In the genomic region with DNA sequence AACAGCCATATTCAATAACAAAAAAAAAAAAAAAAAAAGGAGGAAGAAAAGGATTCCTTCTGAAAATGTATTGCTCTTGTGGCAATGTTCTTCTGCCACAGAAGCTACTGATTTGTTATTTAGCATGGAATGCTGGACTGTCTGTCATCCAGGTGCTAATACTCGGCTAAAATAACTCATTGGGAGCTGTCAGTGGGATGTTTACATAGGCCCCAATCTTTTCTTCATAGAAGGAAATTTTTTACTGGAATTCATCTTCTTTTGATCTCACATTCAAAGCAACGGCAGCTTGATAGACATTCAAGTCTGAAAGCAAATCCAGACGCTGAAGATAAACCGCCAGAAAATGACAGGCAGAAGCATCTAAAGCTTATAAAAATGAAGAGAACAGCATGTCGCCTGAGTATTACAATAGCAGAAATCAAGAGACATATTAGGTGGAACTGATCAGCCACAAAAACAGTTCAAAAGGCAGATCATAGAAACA, we compare ENCODE assay signal across 9 cellular contexts.
DNase-seq lines count a peak whose midpoint lies in the region; ATAC-seq, FAIRE-seq and TF ChIP-seq lines count a peak whose summit lies in the region.
"Had no signal": no experiment of that assay in that cellular context is flagged by ENCODE, and none has a peak within 500 bp of the region (broad histone marks: within the 10 kb centered on the region; RNA-seq: fewer than 3 reads in every experiment).

No MANE protein-coding gene starts in this region.

- H4K20me1 ChIP-seq in GM23338 (replicated peaks; ENCODE audit: insufficient read depth), result no peaks in the 10 kb centered on the region
- no peaks in the 10 kb centered on the region for H4K20me1 ChIP-seq in fibroblast of lung (ENCODE audit: control insufficient read depth, extremely low read depth, insufficient read depth, low read length)

- H3K4me2 ChIP-seq in GM23338, result peak overlapping the region; percentile 68
- peak overlapping the region; percentile 89 for H3K4me2 ChIP-seq in fibroblast of lung (ENCODE audit: extremely low read depth, insufficient read depth, low read length)
- H3K4me2 ChIP-seq: PC-9 had no signal

- no peaks in the 10 kb centered on the region for H3K36me3 ChIP-seq in GM23338 (ENCODE audit: insufficient read depth)
- no peaks in the 10 kb centered on the region for H3K36me3 ChIP-seq in fibroblast of lung (ENCODE audit: control insufficient read depth, insufficient read depth, low read length)
- no peaks in the 10 kb centered on the region for H3K36me3 ChIP-seq in small intestine (ENCODE audit: control insufficient read depth in 2 of 2, insufficient read depth in 2 of 2, low read length in 2 of 2)

- WGBS in small intestine, 3 donors, result 20 to 41% (median 31%) methylated on average over 5 of the region's 5 CpGs

- peaks cover 96% of the 10 kb centered on the region for H3K4me1 ChIP-seq in GM23338 (ENCODE audit: insufficient read depth)
- peaks cover 10% of the 10 kb centered on the region for H3K4me1 ChIP-seq in fibroblast of lung (ENCODE audit: control insufficient read depth, extremely low read depth, insufficient read depth, low read length)
- H3K4me1 ChIP-seq in small intestine (ENCODE audit: control insufficient read depth in 2 of 2, insufficient read depth in 1 of 2, low read depth in 1 of 2, low read length in 1 of 2), result peaks cover 19 to 36% of the 10 kb centered on the region in 2 donors

- no peak for DNase-seq in GM23338 (ENCODE audit: low spot score)
- DNase-seq in fibroblast of lung (ENCODE audit: low read depth in 2 of 2), result no peak
- DNase-seq in small intestine, result no peak
- DNase-seq in NCI-H69 (lab: John Stamatoyannopoulos, UW), result no peak
- no peak for DNase-seq in NCI-H2029 (lab: John Stamatoyannopoulos, UW)
- DNase-seq: PC-9 had no signal

- H3K9me2 ChIP-seq in GM23338 (ENCODE audit: insufficient read depth), result no peaks in the 10 kb centered on the region

- FAIRE-seq in small intestine (lab: Jason Lieb, UNC), result no peak

- no peaks in the 10 kb centered on the region for H3K9me3 Mint-ChIP-seq in GM23338

- H3K27me3 Mint-ChIP-seq in GM23338 (ENCODE audit: insufficient read depth, low read depth, poor library complexity), result peaks cover 4% of the 10 kb centered on the region

- no peak for TF ChIP-seq CTCF in GM23338 (conservative IDR thresholded peaks at IDR 0.05; ENCODE audit: low read depth in 2 of 2)
- TF ChIP-seq CTCF in VCaP (conservative IDR thresholded peaks at IDR 0.05), result no peak
- no peak for TF ChIP-seq CTCF in fibroblast of lung (conservative IDR thresholded peaks at IDR 0.05 in 1 of 2, IDR thresholded peaks at IDR 0.05 in 1 of 2; ENCODE audit: low read depth in 1 of 2, low read length in 2 of 2)

- H3K79me2 ChIP-seq in GM23338 (replicated peaks; ENCODE audit: insufficient read depth), result no peaks in the 10 kb centered on the region
- H3K79me2 ChIP-seq in fibroblast of lung (ENCODE audit: control insufficient read depth, insufficient read depth, low read length), result peaks cover 35% of the 10 kb centered on the region
- H3K79me2 ChIP-seq: parathyroid adenoma had no signal

- H3K36me3 Mint-ChIP-seq in GM23338 (ENCODE audit: low read depth), result no peaks in the 10 kb centered on the region

- H3K27ac ChIP-seq in GM23338 (ENCODE audit: low read depth) (no peak overlapping the region), VCaP (peak overlapping the region; percentile 95), fibroblast of lung (ENCODE audit: insufficient read depth, low read length) (peak overlapping the region; percentile 87), small intestine (ENCODE audit: low read depth in 1 of 2, low read length in 1 of 2) (peak overlapping the region; percentile 43 to 97)
- H3K27ac ChIP-seq: PC-9 had no signal

- H3K27me3 ChIP-seq in GM23338 (ENCODE audit: insufficient read depth), result no peaks in the 10 kb centered on the region
- no peaks in the 10 kb centered on the region for H3K27me3 ChIP-seq in fibroblast of lung (ENCODE audit: control insufficient read depth, insufficient read depth, low read length)
- no peaks in the 10 kb centered on the region for H3K27me3 ChIP-seq in small intestine (ENCODE audit: control insufficient read depth in 2 of 2, insufficient read depth in 2 of 2, low read length in 2 of 2)

- peaks cover 88% of the 10 kb centered on the region for H3K4me1 Mint-ChIP-seq in GM23338

- no peak overlapping the region for H3K9ac ChIP-seq in fibroblast of lung (ENCODE audit: insufficient read depth, low read length)
- H3K9ac ChIP-seq: parathyroid adenoma had no signal

- peaks cover 4% of the 10 kb centered on the region; the same call in 1 of the 2 replicates for H3F3A ChIP-seq in GM23338 (replicated peaks; ENCODE audit: low read depth)

- ATAC-seq in GM23338 (no peak), GM18520 (IDR thresholded peaks at IDR 0.05; ENCODE audit: unreplicated experiment) (no peak)

- no peak overlapping the region for H3K27ac Mint-ChIP-seq in GM23338

- H3K4me3 ChIP-seq in GM23338 (no peak overlapping the region), fibroblast of lung (replicated peaks in 1 of 4; ENCODE audit: control extremely low read depth in 1 of 4, insufficient read depth in 1 of 4, low read depth in 3 of 4, low read length in 4 of 4) (peak overlapping the region in 1 of 4 experiments; percentile 61), small intestine (ENCODE audit: low read depth in 1 of 2, low read length in 2 of 2) (no peak overlapping the region)
- H3K4me3 ChIP-seq: PC-9 had no signal

- no peak overlapping the region for H2AFZ ChIP-seq in GM23338
- no peak overlapping the region for H2AFZ ChIP-seq in fibroblast of lung (ENCODE audit: low read length)
- H2AFZ ChIP-seq: PC-9 had no signal

- peak overlapping the region; percentile 35; the same call in 2 of the 3 replicates for H3K4me3 Mint-ChIP-seq in GM23338

- no peaks in the 10 kb centered on the region for H3K9me3 ChIP-seq in fibroblast of lung (ENCODE audit: control insufficient read depth, insufficient read depth, low read depth, low read length)
- H3K9me3 ChIP-seq in small intestine (ENCODE audit: control insufficient read depth, low read depth), result no peaks in the 10 kb centered on the region

TF ChIP-seq in GM23338, 12 proteins besides CTCF, POLR2A, EP300 and RAD21 (continues in another document):
- TF ChIP-seq NANOG (IDR thresholded peaks at IDR 0.05; ENCODE audit: borderline replicate concordance) (no peak), ZNF331 (CRISPR knock-in tag; IDR thresholded peaks at IDR 0.05; ENCODE audit: low read depth) (no peak), EZH2phosphoT487 (IDR thresholded peaks at IDR 0.05; ENCODE audit: unreplicated experiment) (no peak), STAT1 (IDR thresholded peaks at IDR 0.05; ENCODE audit: unreplicated experiment) (no peak), ZNF114 (CRISPR knock-in tag; IDR thresholded peaks at IDR 0.05) (no peak), EZH2 (IDR thresholded peaks at IDR 0.05; ENCODE audit: low read depth, unreplicated experiment) (no peak), POLR2AphosphoS5 (IDR thresholded peaks at IDR 0.05; ENCODE audit: low read depth) (no peak), JUNB (IDR thresholded peaks at IDR 0.05; ENCODE audit: unreplicated experiment) (no peak), CREB1 (CRISPR knock-in tag; IDR thresholded peaks at IDR 0.05; ENCODE audit: low read depth) (no peak)
- TF ChIP-seq, protein P1, sequence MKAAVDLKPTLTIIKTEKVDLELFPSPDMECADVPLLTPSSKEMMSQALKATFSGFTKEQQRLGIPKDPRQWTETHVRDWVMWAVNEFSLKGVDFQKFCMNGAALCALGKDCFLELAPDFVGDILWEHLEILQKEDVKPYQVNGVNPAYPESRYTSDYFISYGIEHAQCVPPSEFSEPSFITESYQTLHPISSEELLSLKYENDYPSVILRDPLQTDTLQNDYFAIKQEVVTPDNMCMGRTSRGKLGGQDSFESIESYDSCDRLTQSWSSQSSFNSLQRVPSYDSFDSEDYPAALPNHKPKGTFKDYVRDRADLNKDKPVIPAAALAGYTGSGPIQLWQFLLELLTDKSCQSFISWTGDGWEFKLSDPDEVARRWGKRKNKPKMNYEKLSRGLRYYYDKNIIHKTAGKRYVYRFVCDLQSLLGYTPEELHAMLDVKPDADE (IDR thresholded peaks at IDR 0.05), result no peak
